ENCODE assay signal across 14 cellular contexts in the genomic region with DNA sequence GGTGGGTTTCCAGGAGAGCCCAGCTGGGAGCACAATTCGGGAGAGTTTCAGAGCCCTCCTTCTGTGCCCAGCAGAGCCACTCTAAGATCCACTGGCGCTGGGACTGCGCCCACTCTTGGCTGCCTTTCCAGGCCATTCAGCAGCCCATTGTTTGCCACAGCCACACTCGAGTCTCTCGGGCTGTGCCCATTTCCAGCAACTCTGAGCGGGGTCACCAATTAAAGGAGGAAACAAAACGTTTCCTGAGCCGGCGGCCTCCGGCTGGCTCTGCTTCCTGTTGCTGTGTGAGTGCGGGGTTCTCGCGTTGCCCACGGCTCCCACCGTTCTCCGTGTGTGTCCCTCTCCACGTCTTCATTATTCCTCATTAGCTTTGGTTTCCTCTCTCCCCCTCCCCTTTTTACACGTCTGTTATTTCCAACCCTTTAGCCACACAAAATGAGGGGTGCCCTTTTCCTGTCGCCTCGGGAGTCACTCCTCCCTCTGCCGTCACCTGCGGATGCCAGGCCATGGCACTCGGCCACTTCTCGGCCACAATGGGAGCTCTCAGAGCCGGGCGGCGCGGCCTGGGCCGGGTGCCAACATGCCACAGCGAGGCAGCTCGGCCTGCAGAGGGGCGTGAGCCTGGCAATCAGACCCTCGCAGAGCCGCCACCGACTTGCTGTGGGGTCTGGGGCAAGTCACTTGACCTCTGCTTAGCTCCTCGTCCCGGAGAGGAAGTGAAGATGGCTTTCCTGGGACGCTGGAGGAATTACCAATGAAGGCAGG.
DNase-seq lines count a peak whose midpoint lies in the region; ATAC-seq, FAIRE-seq and TF ChIP-seq lines count a peak whose summit lies in the region.
"Had no signal": no experiment of that assay in that cellular context is flagged by ENCODE, and none has a peak within 500 bp of the region (broad histone marks: within the 10 kb centered on the region; RNA-seq: fewer than 3 reads in every experiment).

No MANE protein-coding gene starts in this region.

- no peaks in the 10 kb centered on the region for H3K36me3 ChIP-seq in HepG2 (replicated peaks in 1 of 2; ENCODE audit: control insufficient read depth in 1 of 2, insufficient read depth in 2 of 2, low read length in 2 of 2)
- no peaks in the 10 kb centered on the region for H3K36me3 ChIP-seq in right lobe of liver
- H3K36me3 ChIP-seq in lower lobe of right lung = no peaks in the 10 kb centered on the region
- H3K36me3 ChIP-seq: gastrocnemius medialis, WERI-Rb-1 had no signal

- no peaks in the 10 kb centered on the region for H3K4me1 ChIP-seq in HepG2 (ENCODE audit: insufficient read depth, low read length)
- H3K4me1 ChIP-seq in right lobe of liver = no peaks in the 10 kb centered on the region
- H3K4me1 ChIP-seq in lower lobe of right lung = no peaks in the 10 kb centered on the region
- H3K4me1 ChIP-seq: gastrocnemius medialis had no signal

- POLR2A ChIA-PET in HepG2 (lab: Yijun Ruan, JAX) = no interaction called here

- no peak overlapping the region for H3K27ac ChIP-seq in HepG2 (ENCODE audit: extremely low read length, insufficient read depth, low read length)
- no peak overlapping the region for H3K27ac ChIP-seq in right lobe of liver
- H3K27ac ChIP-seq in VCaP = peak overlapping the region; percentile 78
- H3K27ac ChIP-seq in lower lobe of right lung = no peak overlapping the region
- no peak overlapping the region for H3K27ac ChIP-seq in coronary artery
- H3K27ac ChIP-seq: gastrocnemius medialis, WERI-Rb-1 had no signal

- 36% methylated on average over 34 of the region's 38 CpGs for WGBS in HepG2 (ENCODE audit: low lambda C conversion rate)
- WGBS in right lobe of liver (ENCODE audit: insufficient coverage, low coverage, low lambda C conversion rate, missing lambda C conversion rate) = 67% methylated on average over 9 of the region's 38 CpGs

- H3K27me3 ChIP-seq in HepG2 (ENCODE audit: control insufficient read depth in 1 of 2, insufficient read depth in 2 of 2, low read length in 2 of 2) (peaks cover 0 to 17% of the 10 kb centered on the region in 2 experiments; a peak in 3 of 5 replicates), right lobe of liver (no peaks in the 10 kb centered on the region), lower lobe of right lung (ENCODE audit: low read depth) (peaks cover 8% of the 10 kb centered on the region)

- TF ChIP-seq POLR2A in HepG2 (IDR thresholded peaks at IDR 0.05; ENCODE audit: insufficient read depth in 1 of 2, low read depth in 2 of 2, low read length in 2 of 2) = no peak
- no peak for TF ChIP-seq POLR2A in right lobe of liver (IDR thresholded peaks at IDR 0.05)

- TF ChIP-seq CTCF in HepG2 (CRISPR knock-in tag; IDR thresholded peaks at IDR 0.05) (no peak), right lobe of liver (IDR thresholded peaks at IDR 0.05) (no peak), VCaP (conservative IDR thresholded peaks at IDR 0.05) (no peak), lower lobe of right lung (IDR thresholded peaks at IDR 0.05) (no peak), osteocyte (IDR thresholded peaks at IDR 0.05) (no peak), coronary artery (IDR thresholded peaks at IDR 0.05) (no peak)

- H3K4me3 Mint-ChIP-seq in osteocyte (ENCODE audit: unreplicated experiment) = no peak overlapping the region
- H3K4me3 Mint-ChIP-seq: activated T-helper 1 cell treated with anti-CD3 and anti-CD28 coated beads, Interleukin-12 subunit alpha, Interleukin-12 subunit beta, Interleukin-2, Interleukin-4 antibody, amounts not matched to agents 30 ng/mL and 10 ng/mL and 1 ng/mL, durations not matched to agents 14 hours and 24 hours and 36 hours; B cell had no signal

- H3K79me2 ChIP-seq in HepG2 (ENCODE audit: insufficient read depth, low read length) = no peaks in the 10 kb centered on the region

- H2AFZ ChIP-seq in HepG2 (ENCODE audit: low read length) = no peak overlapping the region

- H3K4me1 Mint-ChIP-seq in osteocyte (ENCODE audit: unreplicated experiment) = no peaks in the 10 kb centered on the region
- H3K4me1 Mint-ChIP-seq: B cell had no signal

- no peak for FAIRE-seq in HepG2 (lab: Jason Lieb, UNC)

- H3K9me3 ChIP-seq in HepG2 (ENCODE audit: low read length) (no peaks in the 10 kb centered on the region), right lobe of liver (no peaks in the 10 kb centered on the region), lower lobe of right lung (no peaks in the 10 kb centered on the region)
- H3K9me3 ChIP-seq: gastrocnemius medialis had no signal

- H3K4me2 ChIP-seq in HepG2 (ENCODE audit: low read depth, low read length) = no peak overlapping the region

- no peak overlapping the region for H3K27ac Mint-ChIP-seq in osteocyte (ENCODE audit: unreplicated experiment)
- H3K27ac Mint-ChIP-seq: activated T-helper 1 cell treated with anti-CD3 and anti-CD28 coated beads, Interleukin-12 subunit alpha, Interleukin-12 subunit beta, Interleukin-2, Interleukin-4 antibody, amounts not matched to agents 30 ng/mL and 10 ng/mL and 1 ng/mL, durations not matched to agents 14 hours and 24 hours and 36 hours; B cell had no signal

- in situ Hi-C loops in HepG2 (cut with HindIII; ENCODE audit: extremely low pct_ligation_motif_present, low pct_unique_long_range_greater_than_20kb) = no loop called here

- TF ChIP-seq RAD21 in HepG2 (CRISPR knock-in tag; IDR thresholded peaks at IDR 0.05) = no peak

- DNase-seq in HepG2 (ENCODE audit: low spot score) (no peak), right lobe of liver (no peak), lower lobe of right lung (peak; percentile 68), osteocyte (ENCODE audit: extremely low spot score, unreplicated experiment) (no peak), coronary artery (ENCODE audit: low spot score) (no peak), NCI-H1436 treated with DMSO at 0.1 percent for 48 hours (lab: John Stamatoyannopoulos, UW) (no peak)
- DNase-seq: HCEC 1CT, mesenchymal stem cell, WERI-Rb-1 had no signal

- TF ChIP-seq EP300 in HepG2 (IDR thresholded peaks at IDR 0.05; ENCODE audit: low read depth in 2 of 2, low read length in 2 of 2) (no peak), HepG2 (CRISPR knock-in tag; IDR thresholded peaks at IDR 0.05; ENCODE audit: borderline replicate concordance) (no peak)

- no peak for ATAC-seq in HepG2
- no peak for ATAC-seq in right lobe of liver
- peak; percentile 68 to 71 for ATAC-seq in lower lobe of right lung
- no peak for ATAC-seq in HG02610 (IDR thresholded peaks at IDR 0.05; ENCODE audit: unreplicated experiment)

- no peaks in the 10 kb centered on the region for H3K36me3 Mint-ChIP-seq in osteocyte (ENCODE audit: unreplicated experiment)

- no peaks in the 10 kb centered on the region for H4K20me1 ChIP-seq in HepG2 (ENCODE audit: insufficient read depth, low read length)

- no TSS peak for BruUV-seq in HepG2 (replicated peaks; lab: Mats Ljungman, UMichigan)

- CTCF ChIA-PET in HepG2 (lab: Yijun Ruan, JAX; ENCODE audit: low intra/inter-chr PET ratio, low total read pairs) = no interaction called here

- no peak overlapping the region for H3K9ac ChIP-seq in HepG2 (ENCODE audit: insufficient read depth, low read depth, low read length)

- H3K27me3 Mint-ChIP-seq in osteocyte (ENCODE audit: unreplicated experiment) = no peaks in the 10 kb centered on the region

- H3K9me3 Mint-ChIP-seq in osteocyte (ENCODE audit: unreplicated experiment) = peaks cover 24% of the 10 kb centered on the region
- H3K9me3 Mint-ChIP-seq: activated T-helper 1 cell treated with anti-CD3 and anti-CD28 coated beads, Interleukin-12 subunit alpha, Interleukin-12 subunit beta, Interleukin-2, Interleukin-4 antibody, amounts not matched to agents 30 ng/mL and 10 ng/mL and 1 ng/mL, durations not matched to agents 14 hours and 24 hours and 36 hours had no signal

- intact Hi-C loops in HepG2 (cut with micrococcal nuclease; ENCODE audit: unreplicated experiment) = no loop called here
- intact Hi-C loops in right lobe of liver (cut with DNase I) = no loop called here
- intact Hi-C loops in lower lobe of right lung (cut with DNase I) = no loop called here

- no peak overlapping the region for H3K4me3 ChIP-seq in HepG2 (replicated peaks in 1 of 3; ENCODE audit: insufficient read depth in 1 of 3, low read depth in 2 of 3, low read length in 3 of 3)
- H3K4me3 ChIP-seq in right lobe of liver = no peak overlapping the region
- no peak overlapping the region for H3K4me3 ChIP-seq in lower lobe of right lung
- H3K4me3 ChIP-seq in coronary artery = no peak overlapping the region

TF ChIP-seq in HepG2, 621 proteins besides CTCF, POLR2A, EP300 and RAD21:
- TF ChIP-seq ZNF143 (CRISPR knock-in tag; IDR thresholded peaks at IDR 0.05) (no peak), ZSCAN22 (CRISPR knock-in tag; IDR thresholded peaks at IDR 0.05) (no peak), HHEX (CRISPR knock-in tag; IDR thresholded peaks at IDR 0.05) (no peak)
- TF ChIP-seq, protein P1, sequence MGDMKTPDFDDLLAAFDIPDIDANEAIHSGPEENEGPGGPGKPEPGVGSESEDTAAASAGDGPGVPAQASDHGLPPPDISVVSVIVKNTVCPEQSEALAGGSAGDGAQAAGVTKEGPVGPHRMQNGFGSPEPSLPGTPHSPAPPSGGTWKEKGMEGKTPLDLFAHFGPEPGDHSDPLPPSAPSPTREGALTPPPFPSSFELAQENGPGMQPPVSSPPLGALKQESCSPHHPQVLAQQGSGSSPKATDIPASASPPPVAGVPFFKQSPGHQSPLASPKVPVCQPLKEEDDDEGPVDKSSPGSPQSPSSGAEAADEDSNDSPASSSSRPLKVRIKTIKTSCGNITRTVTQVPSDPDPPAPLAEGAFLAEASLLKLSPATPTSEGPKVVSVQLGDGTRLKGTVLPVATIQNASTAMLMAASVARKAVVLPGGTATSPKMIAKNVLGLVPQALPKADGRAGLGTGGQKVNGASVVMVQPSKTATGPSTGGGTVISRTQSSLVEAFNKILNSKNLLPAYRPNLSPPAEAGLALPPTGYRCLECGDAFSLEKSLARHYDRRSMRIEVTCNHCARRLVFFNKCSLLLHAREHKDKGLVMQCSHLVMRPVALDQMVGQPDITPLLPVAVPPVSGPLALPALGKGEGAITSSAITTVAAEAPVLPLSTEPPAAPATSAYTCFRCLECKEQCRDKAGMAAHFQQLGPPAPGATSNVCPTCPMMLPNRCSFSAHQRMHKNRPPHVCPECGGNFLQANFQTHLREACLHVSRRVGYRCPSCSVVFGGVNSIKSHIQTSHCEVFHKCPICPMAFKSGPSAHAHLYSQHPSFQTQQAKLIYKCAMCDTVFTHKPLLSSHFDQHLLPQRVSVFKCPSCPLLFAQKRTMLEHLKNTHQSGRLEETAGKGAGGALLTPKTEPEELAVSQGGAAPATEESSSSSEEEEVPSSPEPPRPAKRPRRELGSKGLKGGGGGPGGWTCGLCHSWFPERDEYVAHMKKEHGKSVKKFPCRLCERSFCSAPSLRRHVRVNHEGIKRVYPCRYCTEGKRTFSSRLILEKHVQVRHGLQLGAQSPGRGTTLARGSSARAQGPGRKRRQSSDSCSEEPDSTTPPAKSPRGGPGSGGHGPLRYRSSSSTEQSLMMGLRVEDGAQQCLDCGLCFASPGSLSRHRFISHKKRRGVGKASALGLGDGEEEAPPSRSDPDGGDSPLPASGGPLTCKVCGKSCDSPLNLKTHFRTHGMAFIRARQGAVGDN (CRISPR knock-in tag; IDR thresholded peaks at IDR 0.05) = 0 out of 2 replicates have a peak, but pooled peaks have one; percentile 10

Comparison
In these comparisons a context has a peak if more than half of its experiments do, and no peak if none do; other contexts are left out.
1. ATAC-seq: peak in lower lobe of right lung (2 of 2); none in HepG2 (single experiment), right lobe of liver (0 of 4) and HG02610 (single experiment).